In genomic region chr2:191038241-191038725, GRCh38 we compare ENCODE assay signal across 9 cellular contexts. TPM values are rescaled to one million over a fixed set of nuclear protein-coding genes. Genes with fewer than 3 reads are reported as not detected.
A peak's percentile ranks its signal among the peaks of the same experiment; 100 is the strongest.
DNase-seq lines count a peak whose midpoint lies in the region; ATAC-seq, FAIRE-seq and TF ChIP-seq lines count a peak whose summit lies in the region.
"Had no signal": no experiment of that assay in that cellular context is flagged by ENCODE, and none has a peak within 500 bp of the region (broad histone marks: within the 10 kb centered on the region; RNA-seq: fewer than 3 reads in every experiment).

No MANE protein-coding gene starts in this region.

- intact Hi-C loops in HepG2 (cut with micrococcal nuclease; ENCODE audit: unreplicated experiment) (loop anchor here (10.0 kb wide), 1 partner anchor 183 kb away; no protein-coding TSS in a partner anchor), right lobe of liver (cut with DNase I) (no loop called here), PC-9 (cut with micrococcal nuclease; ENCODE audit: unreplicated experiment) (no loop called here), lower leg skin (cut with DNase I; ENCODE audit: low total_unique reads) (no loop called here)

- no peak overlapping the region for H3K9ac ChIP-seq in HepG2 (ENCODE audit: insufficient read depth, low read depth, low read length)

- peaks cover 7% of the 10 kb centered on the region; the same call in 1 of the 2 replicates for H3F3A ChIP-seq in PC-9 (ENCODE audit: insufficient read depth, low read depth)

- CTCF ChIA-PET in HepG2 (lab: Yijun Ruan, JAX; ENCODE audit: low intra/inter-chr PET ratio, low total read pairs) (no interaction called here), PC-9 (lab: Charles Lee) (interaction anchor here (0.7 kb wide), 1 partner anchor 33 kb away, joined by 3 read pairs; no protein-coding TSS in a partner anchor)

- H3K4me3 Mint-ChIP-seq in stimulated activated naive CD8-positive, alpha-beta T cell treated with anti-CD3 and anti-CD28 coated beads, Interleukin-15, amount 100 ng/mL, for 72 hours, result no peak overlapping the region

- H3K9me2 ChIP-seq in PC-9 (ENCODE audit: insufficient read depth), result no peaks in the 10 kb centered on the region

- no peak for TF ChIP-seq RAD21 in HepG2 (CRISPR knock-in tag; IDR thresholded peaks at IDR 0.05)

- no TSS peak for BruUV-seq in HepG2 (replicated peaks; lab: Mats Ljungman, UMichigan)
- BruUV-seq in PC-9 (replicated peaks; lab: Mats Ljungman, UMichigan), result no TSS peak

- H3K9me3 Mint-ChIP-seq in stimulated activated naive CD8-positive, alpha-beta T cell treated with anti-CD3 and anti-CD28 coated beads, Interleukin-15, amount 100 ng/mL, for 72 hours, result no peaks in the 10 kb centered on the region

- H3K27ac ChIP-seq in HepG2 (ENCODE audit: extremely low read length, insufficient read depth, low read length), result no peak overlapping the region
- H3K27ac ChIP-seq in right lobe of liver, result no peak overlapping the region
- H3K27ac ChIP-seq in PC-9, result peak overlapping the region; percentile 52
- H3K27ac ChIP-seq: SK-N-MC had no signal

- POLR2A ChIA-PET in HepG2 (lab: Yijun Ruan, JAX), result no interaction called here
- POLR2A ChIA-PET in PC-9 (lab: Charles Lee; ENCODE audit: unreplicated experiment), result interaction anchor here (0.5 kb wide), 1 partner anchor 24 kb away, joined by 3 read pairs; no protein-coding TSS in a partner anchor

- no peak for FAIRE-seq in HepG2 (lab: Jason Lieb, UNC)

- H3K79me2 ChIP-seq in HepG2 (ENCODE audit: insufficient read depth, low read length) (no peaks in the 10 kb centered on the region), PC-9 (ENCODE audit: low read depth) (no peaks in the 10 kb centered on the region)

- H3K4me1 ChIP-seq in HepG2 (ENCODE audit: insufficient read depth, low read length) (peaks cover 15% of the 10 kb centered on the region), right lobe of liver (no peaks in the 10 kb centered on the region), PC-9 (replicated peaks; ENCODE audit: insufficient read depth) (peaks cover 39% of the 10 kb centered on the region)

- 0% methylated on average over 2 of the region's 2 CpGs for WGBS in HepG2 (ENCODE audit: low lambda C conversion rate)
- 60% methylated on average over 2 of the region's 2 CpGs for WGBS in right lobe of liver (ENCODE audit: insufficient coverage, low coverage, low lambda C conversion rate, missing lambda C conversion rate)
- WGBS in lower leg skin, 2 donors, result 24 to 25% methylated on average over 2 of the region's 2 CpGs

- H3K36me3 ChIP-seq in HepG2 (replicated peaks in 1 of 2; ENCODE audit: control insufficient read depth in 1 of 2, insufficient read depth in 2 of 2, low read length in 2 of 2) (no peaks in the 10 kb centered on the region), right lobe of liver (no peaks in the 10 kb centered on the region), PC-9 (ENCODE audit: low read depth) (no peaks in the 10 kb centered on the region)

- H3K27me3 Mint-ChIP-seq in stimulated activated naive CD8-positive, alpha-beta T cell treated with anti-CD3 and anti-CD28 coated beads, Interleukin-15, amount 100 ng/mL, for 72 hours, result no peaks in the 10 kb centered on the region

- DNase-seq in HepG2 (ENCODE audit: low spot score) (no peak), right lobe of liver (no peak), PC-9 (peak in 1 of 2 experiments; percentile 44), dedifferentiated amniotic fluid mesenchymal stem cell (ENCODE audit: extremely low spot score) (peak; percentile 79), T1000 (lab: John Stamatoyannopoulos, UW) (no peak), SK-N-DZ (ENCODE audit: low spot score) (no peak), lower leg skin (ENCODE audit: low spot score in 2 of 2) (no peak)
- DNase-seq in stimulated activated naive CD8-positive, alpha-beta T cell treated with anti-CD3 and anti-CD28 coated beads, Interleukin-15, amount 100 ng/mL, for 72 hours, result no peak

- H2AFZ ChIP-seq in HepG2 (ENCODE audit: low read length), result no peak overlapping the region
- no peak overlapping the region for H2AFZ ChIP-seq in PC-9

- ATAC-seq in HepG2 (no peak), right lobe of liver (no peak)
- peak; percentile 68 for ATAC-seq in stimulated activated naive CD8-positive, alpha-beta T cell treated with anti-CD3 and anti-CD28 coated beads, Interleukin-15, amount 100 ng/mL, for 72 hours

- no peaks in the 10 kb centered on the region for H3K9me3 ChIP-seq in HepG2 (ENCODE audit: low read length)
- H3K9me3 ChIP-seq in right lobe of liver, result no peaks in the 10 kb centered on the region
- H3K9me3 ChIP-seq in PC-9 (ENCODE audit: insufficient read depth, low read depth), result no peaks in the 10 kb centered on the region

- H3K27me3 ChIP-seq in HepG2 (ENCODE audit: control insufficient read depth in 1 of 2, insufficient read depth in 2 of 2, low read length in 2 of 2) (no peaks in the 10 kb centered on the region), right lobe of liver (no peaks in the 10 kb centered on the region), PC-9 (ENCODE audit: insufficient read depth, low read depth) (no peaks in the 10 kb centered on the region)

- peak overlapping the region in 1 of 2 donors; percentile 72 for H3K27ac Mint-ChIP-seq in stimulated activated naive CD8-positive, alpha-beta T cell treated with anti-CD3 and anti-CD28 coated beads, Interleukin-15, amount 100 ng/mL, for 72 hours

- TF ChIP-seq EP300 in HepG2 (IDR thresholded peaks at IDR 0.05; ENCODE audit: low read depth in 2 of 2, low read length in 2 of 2) (no peak), HepG2 (CRISPR knock-in tag; IDR thresholded peaks at IDR 0.05; ENCODE audit: borderline replicate concordance) (no peak)

- H4K20me1 ChIP-seq in HepG2 (ENCODE audit: insufficient read depth, low read length) (no peaks in the 10 kb centered on the region), PC-9 (ENCODE audit: insufficient read depth) (no peaks in the 10 kb centered on the region)

- no peak for TF ChIP-seq POLR2A in HepG2 (IDR thresholded peaks at IDR 0.05; ENCODE audit: insufficient read depth in 1 of 2, low read depth in 2 of 2, low read length in 2 of 2)
- no peak for TF ChIP-seq POLR2A in right lobe of liver (IDR thresholded peaks at IDR 0.05)
- TF ChIP-seq POLR2A in lower leg skin (IDR thresholded peaks at IDR 0.05), result no peak

- TF ChIP-seq CTCF in HepG2 (CRISPR knock-in tag; IDR thresholded peaks at IDR 0.05), result no peak
- TF ChIP-seq CTCF in right lobe of liver (IDR thresholded peaks at IDR 0.05), result no peak
- no peak for TF ChIP-seq CTCF in PC-9 (conservative IDR thresholded peaks at IDR 0.05)
- no peak for TF ChIP-seq CTCF in lower leg skin (IDR thresholded peaks at IDR 0.05)

- peaks cover 32% of the 10 kb centered on the region for H3K4me1 Mint-ChIP-seq in stimulated activated naive CD8-positive, alpha-beta T cell treated with anti-CD3 and anti-CD28 coated beads, Interleukin-15, amount 100 ng/mL, for 72 hours

- no peak overlapping the region for H3K4me2 ChIP-seq in HepG2 (ENCODE audit: low read depth, low read length)
- peak overlapping the region; percentile 36 for H3K4me2 ChIP-seq in PC-9

- H3K4me3 ChIP-seq in HepG2 (replicated peaks in 1 of 3; ENCODE audit: insufficient read depth in 1 of 3, low read depth in 2 of 3, low read length in 3 of 3) (no peak overlapping the region), right lobe of liver (no peak overlapping the region), PC-9 (no peak overlapping the region), lower leg skin (ENCODE audit: low read depth, poor library complexity, severe bottlenecking) (no peak overlapping the region)
- H3K4me3 ChIP-seq: SK-N-MC had no signal

- in situ Hi-C loops in HepG2 (cut with HindIII; ENCODE audit: extremely low pct_ligation_motif_present, low pct_unique_long_range_greater_than_20kb), result no loop called here

RNA-seq across cellular contexts. Expression of gene STAT1, which starts 24.3 kb away (rescaled TPM):
- total RNA-seq in HepG2 (2016; rRNA removed; fragmentation: Illumina TruSeq; extraction: Trizol), result 59.6 and 90.6 TPM in 2 replicates
- total RNA-seq in HepG2 (2016; cell fraction: cytosol; rRNA removed; fragmentation: Illumina TruSeq; extraction: Trizol; ENCODE audit: low read depth), result 5.1 and 7.1 TPM in 2 replicates
- 57.7 and 86.9 TPM in 2 replicates for total RNA-seq in HepG2 (2016; cell fraction: insoluble cytoplasmic fraction; rRNA removed; fragmentation: Illumina TruSeq; extraction: Trizol)
- total RNA-seq in HepG2 (2016; cell fraction: membrane; rRNA removed; fragmentation: Illumina TruSeq; extraction: Trizol), result 19.3 and 19.4 TPM in 2 replicates
- 57.3 and 58.4 TPM in 2 replicates for total RNA-seq in HepG2 (2016; cell fraction: nucleus; rRNA removed; fragmentation: Illumina TruSeq; extraction: Trizol)
- 20.3 and 21.8 TPM in 2 replicates for polyA plus RNA-seq in HepG2 (2011; rRNA removed)
- 13.9 and 15.2 TPM in 2 replicates for polyA plus RNA-seq in HepG2 (2011; cell fraction: cytosol; rRNA removed)
- 22.3 and 28.1 TPM in 2 replicates for polyA plus RNA-seq in HepG2 (2011; cell fraction: nucleus; rRNA removed)
- polyA plus RNA-seq in HepG2 (2012), result 24.4 and 28.8 TPM in 2 replicates
- polyA plus RNA-seq in HepG2 (2016; cell fraction: cytosol; fragmentation: Illumina TruSeq; extraction: Trizol; ENCODE audit: low read depth), result 2.5 and 2.7 TPM in 2 replicates
- polyA plus RNA-seq in HepG2 (2016; cell fraction: insoluble cytoplasmic fraction; fragmentation: Illumina TruSeq; extraction: Trizol; ENCODE audit: low read depth), result 75.4 and 77.9 TPM in 2 replicates
- 8.3 and 8.6 TPM in 2 replicates for polyA plus RNA-seq in HepG2 (2016; cell fraction: membrane; fragmentation: Illumina TruSeq; extraction: Trizol; ENCODE audit: low read depth)
- 42.8 and 45.3 TPM in 2 replicates for polyA plus RNA-seq in HepG2 (2016; cell fraction: nucleus; fragmentation: Illumina TruSeq; extraction: Trizol; ENCODE audit: insufficient read depth, low read depth)
- 57.6 and 62.6 TPM in 2 replicates for polyA minus RNA-seq in HepG2 (2011; rRNA and poly(A)+ RNA removed; ENCODE audit: low replicate concordance)
- 30.3 and 34.4 TPM in 2 replicates for polyA minus RNA-seq in HepG2 (2011; cell fraction: cytosol; rRNA and poly(A)+ RNA removed)
- 84.8 and 99.3 TPM in 2 replicates for polyA minus RNA-seq in HepG2 (2011; cell fraction: nucleus; rRNA and poly(A)+ RNA removed)
- total RNA-seq in right lobe of liver, result 10 to 100 TPM; 28.9 to 72.3 (median 48.5) TPM
- total RNA-seq in PC-9 (2021), result 28.0 and 32.5 TPM in 2 replicates
- polyA plus RNA-seq in SK-N-DZ (2014; cell fraction: cytosol; rRNA removed), result 16.8 and 18.2 TPM in 2 replicates
- polyA plus RNA-seq in SK-N-DZ (2014; cell fraction: nucleus; rRNA removed), result 7.2 and 9.4 TPM in 2 replicates
- 10 to 100 TPM; 37.5 to 55.6 (median 45.5) TPM for total RNA-seq in lower leg skin
